1 cellular context compared by ENCODE assay signal in the genomic region with DNA sequence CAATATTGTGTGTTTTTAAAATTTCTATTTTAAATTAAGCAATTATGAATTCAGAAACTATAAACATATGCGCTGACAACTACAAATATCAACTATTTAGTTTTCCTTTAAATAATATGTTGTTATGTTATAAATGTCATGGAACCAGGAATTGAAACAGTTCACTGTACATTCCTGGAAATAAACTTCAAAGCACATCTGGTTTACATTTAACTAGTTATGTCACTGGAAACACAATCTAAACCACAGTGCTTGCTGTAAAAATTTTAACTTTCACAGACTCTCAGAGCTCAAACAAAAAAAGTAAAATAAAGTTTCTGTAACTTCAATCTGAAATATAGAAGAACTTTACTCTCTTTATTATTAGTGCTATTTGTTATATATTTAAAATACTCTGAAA.
TF ChIP-seq lines count a peak whose summit lies in the region.

No MANE protein-coding gene starts in this region.

TF ChIP-seq in IMR-90, 13 proteins besides CTCF, POLR2A, EP300 and RAD21:
- no peak for TF ChIP-seq RFX5 (IDR thresholded peaks at IDR 0.05; ENCODE audit: low read depth, low read length)
- TF ChIP-seq MAFK (IDR thresholded peaks at IDR 0.05; ENCODE audit: low read depth, low read length) = no peak
- TF ChIP-seq BHLHE40 (IDR thresholded peaks at IDR 0.05; ENCODE audit: low read depth, low read length) = no peak
- no peak for TF ChIP-seq MAZ (IDR thresholded peaks at IDR 0.05; ENCODE audit: borderline replicate concordance, low read depth, low read length)
- no peak for TF ChIP-seq RCOR1 (IDR thresholded peaks at IDR 0.05; ENCODE audit: insufficient replicate concordance, low read length)
- no peak for TF ChIP-seq MXI1 (IDR thresholded peaks at IDR 0.05; ENCODE audit: borderline replicate concordance, low read depth, low read length)
- TF ChIP-seq CEBPB (IDR thresholded peaks at IDR 0.05; ENCODE audit: low read depth, low read length) = no peak
- TF ChIP-seq FOS (IDR thresholded peaks at IDR 0.05; ENCODE audit: low read depth, low read length) = no peak
- TF ChIP-seq, protein P1, sequence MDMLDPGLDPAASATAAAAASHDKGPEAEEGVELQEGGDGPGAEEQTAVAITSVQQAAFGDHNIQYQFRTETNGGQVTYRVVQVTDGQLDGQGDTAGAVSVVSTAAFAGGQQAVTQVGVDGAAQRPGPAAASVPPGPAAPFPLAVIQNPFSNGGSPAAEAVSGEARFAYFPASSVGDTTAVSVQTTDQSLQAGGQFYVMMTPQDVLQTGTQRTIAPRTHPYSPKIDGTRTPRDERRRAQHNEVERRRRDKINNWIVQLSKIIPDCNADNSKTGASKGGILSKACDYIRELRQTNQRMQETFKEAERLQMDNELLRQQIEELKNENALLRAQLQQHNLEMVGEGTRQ (IDR thresholded peaks at IDR 0.05; ENCODE audit: low read depth, low read length) = no peak
- TF ChIP-seq CHD1 (IDR thresholded peaks at IDR 0.05; ENCODE audit: low read depth, low read length) = no peak
- TF ChIP-seq, protein P2, sequence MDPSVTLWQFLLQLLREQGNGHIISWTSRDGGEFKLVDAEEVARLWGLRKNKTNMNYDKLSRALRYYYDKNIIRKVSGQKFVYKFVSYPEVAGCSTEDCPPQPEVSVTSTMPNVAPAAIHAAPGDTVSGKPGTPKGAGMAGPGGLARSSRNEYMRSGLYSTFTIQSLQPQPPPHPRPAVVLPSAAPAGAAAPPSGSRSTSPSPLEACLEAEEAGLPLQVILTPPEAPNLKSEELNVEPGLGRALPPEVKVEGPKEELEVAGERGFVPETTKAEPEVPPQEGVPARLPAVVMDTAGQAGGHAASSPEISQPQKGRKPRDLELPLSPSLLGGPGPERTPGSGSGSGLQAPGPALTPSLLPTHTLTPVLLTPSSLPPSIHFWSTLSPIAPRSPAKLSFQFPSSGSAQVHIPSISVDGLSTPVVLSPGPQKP (IDR thresholded peaks at IDR 0.05; ENCODE audit: borderline replicate concordance, low read depth, low read length) = no peak
- no peak for TF ChIP-seq NFE2L2 (IDR thresholded peaks at IDR 0.05; ENCODE audit: low read depth, low read length)
- TF ChIP-seq SMC3 (IDR thresholded peaks at IDR 0.05; ENCODE audit: low read depth, low read length) = no peak
TF ChIP-seq in IMR-90: peak in this region for 0.
